Comparison of ENCODE assay signal across 27 cellular contexts in the genomic region with DNA sequence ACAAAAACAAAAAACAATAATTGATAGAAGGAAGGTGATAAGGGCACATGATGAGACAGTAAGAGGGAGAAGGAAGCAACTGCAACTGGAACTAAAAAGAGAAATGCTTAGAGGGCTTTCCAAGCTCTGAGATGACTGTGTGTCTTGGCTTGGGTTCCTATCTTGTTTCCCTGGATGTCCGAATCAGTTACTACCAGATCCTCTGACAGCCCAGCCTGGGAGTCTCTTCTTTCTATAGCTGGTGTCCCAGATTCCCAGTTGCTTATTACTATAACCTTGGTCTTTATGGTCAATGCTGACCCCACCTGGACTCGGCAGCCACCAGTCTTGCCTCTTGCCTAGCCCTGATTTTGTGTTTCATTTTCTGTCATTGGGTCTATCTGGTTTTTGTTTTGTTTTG.
A peak's percentile ranks its signal among the peaks of the same experiment; 100 is the strongest.
DNase-seq lines count a peak whose midpoint lies in the region; ATAC-seq, FAIRE-seq and TF ChIP-seq lines count a peak whose summit lies in the region.
"Had no signal": no experiment of that assay in that cellular context is flagged by ENCODE, and none has a peak within 500 bp of the region (broad histone marks: within the 10 kb centered on the region; RNA-seq: fewer than 3 reads in every experiment).

No MANE protein-coding gene starts in this region.

- TF ChIP-seq POLR2A in heart left ventricle (IDR thresholded peaks at IDR 0.05), result no peak
- TF ChIP-seq POLR2A in GM12878 (IDR thresholded peaks at IDR 0.05; ENCODE audit: low read depth, low read length), result no peak

- H3K27me3 ChIP-seq in left ventricle myocardium inferior (ENCODE audit: low read depth) (no peaks in the 10 kb centered on the region), heart left ventricle (no peaks in the 10 kb centered on the region), GM12878 (replicated peaks in 1 of 2; ENCODE audit: control insufficient read depth in 2 of 2, insufficient read depth in 2 of 2, low read length in 1 of 2) (no peaks in the 10 kb centered on the region)
- H3K27me3 ChIP-seq: BE2C, MG63 had no signal

- H3K27ac ChIP-seq in left ventricle myocardium inferior (replicated peaks) (peak overlapping the region; percentile 3), heart left ventricle (no peak overlapping the region), GM12878 (ENCODE audit: control insufficient read depth, insufficient read depth) (0 out of 2 replicates have a peak overlapping the region, but pooled peaks have one; percentile 13)
- H3K27ac ChIP-seq: RWPE1 had no signal

- TF ChIP-seq RAD21 in GM12878 (IDR thresholded peaks at IDR 0.05; ENCODE audit: insufficient read depth, low read depth, low read length), result no peak

- peak overlapping the region; percentile 5 for H3K27ac Mint-ChIP-seq in osteocyte (ENCODE audit: unreplicated experiment)

- CTCF ChIA-PET in GM12878 (lab: Yijun Ruan, JAX), result interaction anchor here (1.2 to 3.0 kb wide), 2 partner anchors 135 to 143 kb away, joined by 4 to 19 read pairs; no protein-coding TSS in a partner anchor

- DNase-seq in left ventricle myocardium inferior (no peak), heart left ventricle (no peak), GM12878 (ENCODE audit: low read depth, low spot score) (no peak), osteocyte (ENCODE audit: extremely low spot score, unreplicated experiment) (no peak), superior temporal gyrus (ENCODE audit: extremely low spot score) (no peak), kidney glomerular epithelial cell (lab: John Stamatoyannopoulos, UW) (no peak), left colon (no peak)
- DNase-seq: 8988T; ACHN; BE2C; CD8-positive, alpha-beta memory T cell; DMS 273 treated with DMSO at 0.1 percent for 48 hours; DMS79 treated with DMSO at 0.1 percent for 48 hours; H7; KG1; MG63; NCI-H1092; NCI-H1417 treated with DMSO at 0.1 percent for 48 hours; NCI-H1694 treated with DMSO at 0.1 percent for 48 hours; NCI-H2081; NCI-H2227 treated with DMSO at 0.1 percent for 48 hours; NCI-H510A; NCI-H69; SHP77 had no signal

- no peak for ATAC-seq in heart left ventricle
- no peak for ATAC-seq in GM12878
- ATAC-seq in left colon, result no peak
- ATAC-seq: Panc1 had no signal

- no peaks in the 10 kb centered on the region for H3K36me3 Mint-ChIP-seq in osteocyte (ENCODE audit: unreplicated experiment)
- H3K36me3 Mint-ChIP-seq: CD14-positive monocyte; CD8-positive, alpha-beta memory T cell had no signal

- intact Hi-C loops in left ventricle myocardium inferior (cut with micrococcal nuclease) (no loop called here), heart left ventricle (cut with DNase I) (loop anchor here (2.0 to 10.0 kb wide), 6 partner anchors 140 to 1228 kb away; no protein-coding TSS in a partner anchor), GM12878 (cut with micrococcal nuclease; ENCODE audit: unreplicated experiment) (no loop called here), left colon (cut with DNase I, micrococcal nuclease) (loop anchor here in 1 of 2 donors (10.0 kb wide), 1 partner anchor 1220 kb away; no protein-coding TSS in a partner anchor)

- no peak for FAIRE-seq in GM12878 (lab: Jason Lieb, UNC)

- H3K79me2 ChIP-seq in GM12878 (ENCODE audit: control insufficient read depth, insufficient read depth, low read length), result no peaks in the 10 kb centered on the region

- no peaks in the 10 kb centered on the region for H3K27me3 Mint-ChIP-seq in osteocyte (ENCODE audit: unreplicated experiment)
- H3K27me3 Mint-ChIP-seq: CD8-positive, alpha-beta memory T cell had no signal

- no peaks in the 10 kb centered on the region for H3K9me3 Mint-ChIP-seq in osteocyte (ENCODE audit: unreplicated experiment)
- H3K9me3 Mint-ChIP-seq: CD8-positive, alpha-beta memory T cell had no signal

- H3K4me1 ChIP-seq in left ventricle myocardium inferior (peaks cover 12% of the 10 kb centered on the region), heart left ventricle (peaks cover 0 to 12% (median 0%) of the 10 kb centered on the region in 12 donors), GM12878 (ENCODE audit: control insufficient read depth, insufficient read depth, low read length) (0 out of 2 replicates have a peak, but pooled peaks cover 3% of the 10 kb centered on the region)

- no peak overlapping the region for H3K4me3 ChIP-seq in left ventricle myocardium inferior
- H3K4me3 ChIP-seq in heart left ventricle, result no peak overlapping the region
- H3K4me3 ChIP-seq in GM12878, result no peak overlapping the region
- H3K4me3 ChIP-seq: MG63 had no signal

- RAD21 ChIA-PET in GM12878 (lab: Charles Lee; ENCODE audit: unreplicated experiment), result interaction anchor here (0.8 kb wide), 1 partner anchor 143 kb away, joined by 4 read pairs; no protein-coding TSS in a partner anchor

- POLR2A ChIA-PET in GM12878 (lab: Charles Lee), result no interaction called here

- in situ Hi-C loops in GM12878 (cut with MboI), result loop anchor here (5.0 kb wide), 2 partner anchors 143 to 1223 kb away; no protein-coding TSS in a partner anchor

- SMC1A ChIA-PET in GM12878 (lab: Charles Lee; ENCODE audit: uncharacterized antibody, unreplicated experiment), result interaction anchor here (1.3 to 2.0 kb wide), 2 partner anchors 106 to 140 kb away, joined by 3 to 6 read pairs; no protein-coding TSS in a partner anchor

- H3K9ac ChIP-seq in GM12878 (ENCODE audit: control insufficient read depth, insufficient read depth, low read length), result no peak overlapping the region

- H3K36me3 ChIP-seq in left ventricle myocardium inferior, result no peaks in the 10 kb centered on the region
- no peaks in the 10 kb centered on the region for H3K36me3 ChIP-seq in heart left ventricle
- H3K36me3 ChIP-seq in GM12878 (ENCODE audit: control insufficient read depth in 2 of 2, insufficient read depth in 2 of 2, low read length in 1 of 2), result no peaks in the 10 kb centered on the region
- H3K36me3 ChIP-seq: BE2C, MG63 had no signal

- no peak for TF ChIP-seq CTCF in left ventricle myocardium inferior (IDR thresholded peaks at IDR 0.05; ENCODE audit: borderline replicate concordance)
- TF ChIP-seq CTCF in heart left ventricle (IDR thresholded peaks at IDR 0.05), result no peak
- no peak for TF ChIP-seq CTCF in GM12878 (IDR thresholded peaks at IDR 0.05 in 2 of 3, conservative IDR thresholded peaks at IDR 0.05 in 1 of 3; ENCODE audit: control insufficient read depth in 2 of 3, extremely low read depth in 1 of 3, insufficient read depth in 1 of 3, low read depth in 3 of 3, low read length in 3 of 3)
- TF ChIP-seq CTCF in osteocyte (IDR thresholded peaks at IDR 0.05), result no peak

- H3K4me3 Mint-ChIP-seq in osteocyte (ENCODE audit: unreplicated experiment), result no peak overlapping the region
- H3K4me3 Mint-ChIP-seq: CD14-positive monocyte; CD8-positive, alpha-beta memory T cell had no signal

- H3K9me3 ChIP-seq in left ventricle myocardium inferior (replicated peaks), result no peaks in the 10 kb centered on the region
- H3K9me3 ChIP-seq in heart left ventricle, result no peaks in the 10 kb centered on the region
- H3K9me3 ChIP-seq in GM12878 (replicated peaks; ENCODE audit: control insufficient read depth, insufficient read depth, low read length), result no peaks in the 10 kb centered on the region; the same call in 2 of the 3 replicates
- H3K9me3 ChIP-seq: BE2C, MG63 had no signal

- no peaks in the 10 kb centered on the region for H4K20me1 ChIP-seq in GM12878 (ENCODE audit: control insufficient read depth, insufficient read depth)

- H2AFZ ChIP-seq in GM12878 (ENCODE audit: control insufficient read depth, low read depth, low read length), result no peak overlapping the region

- peaks cover 19% of the 10 kb centered on the region for H3K4me1 Mint-ChIP-seq in osteocyte (ENCODE audit: unreplicated experiment)
- H3K4me1 Mint-ChIP-seq: CD8-positive, alpha-beta memory T cell had no signal

- whole genome bisulfite sequencing in heart left ventricle, 4 donors, result 63 to 84% (median 74%) methylated on average over 2 of the region's 2 CpGs
- WGBS in GM12878 (ENCODE audit: insufficient coverage, insufficient replicate concordance, low lambda C conversion rate, missing lambda C conversion rate), result 46% methylated on average over 2 of the region's 2 CpGs

- no peak overlapping the region for H3K4me2 ChIP-seq in GM12878 (ENCODE audit: control insufficient read depth, insufficient read depth)

- BruUV-seq in GM12878 (replicated peaks; lab: Mats Ljungman, UMichigan), result no TSS peak

- TF ChIP-seq EP300 in GM12878 (IDR thresholded peaks at IDR 0.05; ENCODE audit: borderline replicate concordance in 1 of 2, control insufficient read depth in 1 of 2, low read depth in 2 of 2, low read length in 2 of 2), result no peak

TF ChIP-seq in GM12878, 131 proteins besides CTCF, POLR2A, EP300 and RAD21 (continues in another document):
- TF ChIP-seq ASH2L (IDR thresholded peaks at IDR 0.05; ENCODE audit: borderline replicate concordance, low read depth) (no peak), MTA3 (IDR thresholded peaks at IDR 0.05; ENCODE audit: borderline replicate concordance, low read length) (no peak), ELK1 (IDR thresholded peaks at IDR 0.05; ENCODE audit: low read depth, low read length) (no peak), ZNF207 (IDR thresholded peaks at IDR 0.05; ENCODE audit: borderline replicate concordance) (no peak), STAT1 (conservative IDR thresholded peaks at IDR 0.05) (no peak), FOXM1 (IDR thresholded peaks at IDR 0.05; ENCODE audit: low read depth, low read length) (no peak), HDAC6 (IDR thresholded peaks at IDR 0.05; ENCODE audit: unreplicated experiment) (no peak), TCF7 (IDR thresholded peaks at IDR 0.05; ENCODE audit: borderline replicate concordance) (no peak), FOXK2 (IDR thresholded peaks at IDR 0.05) (no peak)

Comparison
In these comparisons a context has a peak if more than half of its experiments do, and no peak if none do; other contexts are left out.
1. H3K27ac ChIP-seq: peak in left ventricle myocardium inferior (single experiment) and GM12878 (single experiment); none in heart left ventricle (0 of 12).
2. intact Hi-C loops: an anchor here in heart left ventricle (2.0 to 10.0 kb wide); none called in left ventricle myocardium inferior and GM12878.